ENCODE assay signal across 16 cellular contexts in the genomic region with DNA sequence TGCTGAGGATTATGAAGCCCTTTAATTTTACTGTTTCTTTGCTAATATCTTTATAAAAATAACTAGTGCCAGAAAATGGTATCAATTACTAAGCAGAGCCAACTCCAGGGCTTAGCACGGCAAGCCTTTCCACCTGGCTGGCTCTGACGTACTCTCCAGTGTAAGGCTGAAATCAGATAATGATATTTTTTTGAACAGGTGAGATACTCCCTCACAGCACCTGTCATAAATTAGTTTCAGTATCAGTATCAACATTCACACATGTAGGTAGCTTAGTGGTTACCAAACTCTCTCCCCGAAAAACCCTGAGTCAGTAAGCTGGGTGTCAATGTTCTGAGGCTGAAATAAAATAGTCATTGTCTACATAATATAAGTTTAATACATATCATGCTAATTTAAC.
DNase-seq lines count a peak whose midpoint lies in the region; ATAC-seq, FAIRE-seq and TF ChIP-seq lines count a peak whose summit lies in the region.
"Had no signal": no experiment of that assay in that cellular context is flagged by ENCODE, and none has a peak within 500 bp of the region (broad histone marks: within the 10 kb centered on the region; RNA-seq: fewer than 3 reads in every experiment).

No MANE protein-coding gene starts in this region.

- POLR2A ChIA-PET in HEK293T (lab: Yijun Ruan, JAX): no interaction called here

- intact Hi-C loops in body of pancreas (cut with DNase I): no loop called here
- intact Hi-C loops in pancreas (cut with DNase I): no loop called here

- no peak for TF ChIP-seq POLR2A in body of pancreas (IDR thresholded peaks at IDR 0.05)

- H3K27me3 ChIP-seq in body of pancreas: no peaks in the 10 kb centered on the region
- no peaks in the 10 kb centered on the region for H3K27me3 ChIP-seq in pancreas

- H3K9me3 ChIP-seq in body of pancreas (no peaks in the 10 kb centered on the region), pancreas (no peaks in the 10 kb centered on the region)
- H3K9me3 ChIP-seq: HAP-1, SK-N-SH had no signal

- peak; percentile 51 for DNase-seq in DMS79 treated with DMSO at 0.1 percent for 48 hours (lab: John Stamatoyannopoulos, UW)
- peak; percentile 74 for DNase-seq in NCI-H146 (lab: John Stamatoyannopoulos, UW)
- no peak for DNase-seq in body of pancreas
- DNase-seq in pancreas: no peak
- no peak for DNase-seq in stimulated activated CD4-positive, alpha-beta T cell treated with anti-CD3 and anti-CD28 coated beads, Interleukin-2, amount 100 ng/mL, for 48 hours
- no peak for DNase-seq in activated T-cell treated with anti-CD3 and anti-CD28 coated beads, Interleukin-2, amount 50 U/mL, for 1 hour
- no peak for DNase-seq in HEK293T (ENCODE audit: extremely low spot score)
- DNase-seq: ACHN; CD4-positive, CD25-positive, alpha-beta regulatory T cell; NCI-H187 treated with DMSO at 0.1 percent for 48 hours; NCI-H226; SK-N-SH had no signal

- peak overlapping the region; percentile 54 to 85 (median 67) for H3K27ac ChIP-seq in body of pancreas
- H3K27ac ChIP-seq in pancreas: peak overlapping the region; percentile 30 to 78 (median 60)

- H3K4me1 ChIP-seq in body of pancreas (peaks cover 3% of the 10 kb centered on the region), pancreas (no peaks in the 10 kb centered on the region)
- H3K4me1 ChIP-seq: HAP-1 had no signal

- H3K36me3 ChIP-seq in body of pancreas (replicated peaks in 1 of 2; ENCODE audit: insufficient read depth in 1 of 2, low read depth in 2 of 2): no peaks in the 10 kb centered on the region
- no peaks in the 10 kb centered on the region for H3K36me3 ChIP-seq in pancreas
- H3K36me3 ChIP-seq: HAP-1 had no signal

- WGBS in body of pancreas, 2 donors: 50 to 56% methylated on average over 3 of the region's 3 CpGs
- 53 to 57% methylated on average over 3 of the region's 3 CpGs for WGBS in pancreas, 2 donors

- TF ChIP-seq CTCF in body of pancreas (IDR thresholded peaks at IDR 0.05) (no peak), pancreas (IDR thresholded peaks at IDR 0.05) (no peak)

- CTCF ChIA-PET in HEK293T (lab: Yijun Ruan, JAX): no interaction called here

- ATAC-seq in body of pancreas (peak; percentile 74), pancreas (peak in 3 of 4 donors; percentile 58 to 70 (median 67))
- ATAC-seq: Panc1, Right ventricle myocardium inferior had no signal

- H3K4me3 ChIP-seq in body of pancreas (no peak overlapping the region), pancreas (no peak overlapping the region)
- H3K4me3 ChIP-seq: HAP-1 had no signal

- no peak for FAIRE-seq in pancreas (lab: Jason Lieb, UNC)
- FAIRE-seq: D721Med had no signal

TF ChIP-seq in HEK293T, 16 proteins besides CTCF, POLR2A, EP300 and RAD21:
- TF ChIP-seq SUZ12 (IDR thresholded peaks at IDR 0.05): no peak
- no peak for TF ChIP-seq ELF4 (IDR thresholded peaks at IDR 0.05)

Comparison
In these comparisons a context has a peak if more than half of its experiments do, and no peak if none do; other contexts are left out.
1. DNase-seq: peak in DMS79 treated with DMSO at 0.1 percent for 48 hours (single experiment) and NCI-H146 (single experiment); none in body of pancreas (0 of 4), pancreas (0 of 6), stimulated activated CD4-positive, alpha-beta T cell treated with anti-CD3 and anti-CD28 coated beads, Interleukin-2, amount 100 ng/mL, for 48 hours (0 of 2), activated T-cell treated with anti-CD3 and anti-CD28 coated beads, Interleukin-2, amount 50 U/mL, for 1 hour (single experiment) and HEK293T (single experiment).